In the genomic region with DNA sequence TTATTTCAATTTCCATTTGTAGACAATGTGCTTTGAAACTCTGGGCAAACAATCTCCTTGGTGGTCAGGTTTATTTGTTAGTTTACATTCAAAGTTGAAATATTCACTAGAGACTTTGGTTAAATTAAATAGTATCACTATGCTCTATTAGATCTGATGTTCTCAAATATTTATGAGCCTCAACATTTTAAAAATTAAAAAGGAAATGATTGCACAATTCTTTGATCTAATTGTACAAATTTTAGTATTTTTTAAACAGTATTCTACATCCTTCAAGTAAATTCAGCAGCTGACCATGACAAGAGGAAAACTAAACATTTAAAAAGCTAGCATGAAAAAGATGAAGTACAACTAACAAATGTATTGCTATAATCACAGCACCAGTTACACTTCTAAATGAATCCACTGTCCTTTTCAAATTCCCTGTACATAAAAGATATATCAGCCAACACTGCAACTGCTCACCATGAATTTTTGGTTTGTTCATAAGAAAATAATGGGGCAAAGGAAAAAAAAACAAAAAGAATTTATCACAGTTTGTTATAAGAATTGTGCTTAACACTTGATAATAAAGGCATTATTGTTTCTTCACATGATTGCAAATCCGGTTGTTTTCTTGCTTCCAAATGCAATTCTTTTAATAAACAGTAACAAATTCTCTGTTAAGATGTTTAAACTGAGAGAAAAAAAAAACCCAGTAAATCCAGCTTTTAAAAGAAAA, we compare ENCODE assay signal across 18 cellular contexts.
"Had no signal": no experiment of that assay in that cellular context is flagged by ENCODE, and none has a peak within 500 bp of the region (broad histone marks: within the 10 kb centered on the region; RNA-seq: fewer than 3 reads in every experiment).

No MANE protein-coding gene starts in this region.

- H3K27ac Mint-ChIP-seq: endodermal cell; naive thymus-derived CD8-positive, alpha-beta T cell; stimulated activated naive B cell treated with anti-CD40 and anti-IgM and Interleukin-4, amounts not matched to agents 10 μg/mL and 1 μg/mL and 100 μg/mL, for 72 hours; stimulated activated naive CD8-positive, alpha-beta T cell treated with anti-CD3 and anti-CD28 coated beads, Interleukin-15, amount 100 ng/mL, for 72 hours had no signal

- H3K36me3 ChIP-seq: colonic mucosa had no signal

- H3K4me1 Mint-ChIP-seq: stimulated activated naive B cell treated with anti-CD40 and anti-IgM and Interleukin-4, amounts not matched to agents 10 μg/mL and 1 μg/mL and 100 μg/mL, for 72 hours; stimulated activated naive CD8-positive, alpha-beta T cell treated with anti-CD3 and anti-CD28 coated beads, Interleukin-15, amount 100 ng/mL, for 72 hours had no signal

- H3K9me3 ChIP-seq: colonic mucosa, gastrocnemius medialis, mucosa of descending colon, neutrophil, spleen had no signal

- H3K9me3 Mint-ChIP-seq: naive thymus-derived CD8-positive, alpha-beta T cell; stimulated activated naive B cell treated with anti-CD40 and anti-IgM and Interleukin-4, amounts not matched to agents 10 μg/mL and 1 μg/mL and 100 μg/mL, for 72 hours; stimulated activated naive CD8-positive, alpha-beta T cell treated with anti-CD3 and anti-CD28 coated beads, Interleukin-15, amount 100 ng/mL, for 72 hours had no signal

- H3K4me3 ChIP-seq: colonic mucosa, gastrocnemius medialis, hepatocyte, mucosa of descending colon, spleen had no signal

- H3K4me1 ChIP-seq: colonic mucosa had no signal

- H3K27ac ChIP-seq: colonic mucosa, gastrocnemius medialis, hepatocyte, neutrophil, spleen had no signal

- H3K4me3 Mint-ChIP-seq: endodermal cell; naive thymus-derived CD8-positive, alpha-beta T cell; stimulated activated naive B cell treated with anti-CD40 and anti-IgM and Interleukin-4, amounts not matched to agents 10 μg/mL and 1 μg/mL and 100 μg/mL, for 72 hours; stimulated activated naive CD8-positive, alpha-beta T cell treated with anti-CD3 and anti-CD28 coated beads, Interleukin-15, amount 100 ng/mL, for 72 hours had no signal

- H3K27me3 Mint-ChIP-seq: naive thymus-derived CD8-positive, alpha-beta T cell; stimulated activated naive B cell treated with anti-CD40 and anti-IgM and Interleukin-4, amounts not matched to agents 10 μg/mL and 1 μg/mL and 100 μg/mL, for 72 hours; stimulated activated naive CD8-positive, alpha-beta T cell treated with anti-CD3 and anti-CD28 coated beads, Interleukin-15, amount 100 ng/mL, for 72 hours had no signal

- DNase-seq: colonic mucosa; dermis blood vessel endothelial cell; effector CD4-positive, alpha-beta T cell; endodermal cell; gastrocnemius medialis; kidney glomerular epithelial cell; mucosa of descending colon; naive thymus-derived CD8-positive, alpha-beta T cell; posterior cingulate gyrus; spleen; stimulated activated CD4-positive, alpha-beta T cell treated with anti-CD3 and anti-CD28 coated beads, Interleukin-15, amount 100 ng/mL, for 24 hours; stimulated activated CD4-positive, alpha-beta T cell treated with anti-CD3 and anti-CD28 coated beads, Interleukin-1b, Interleukin-23, amount 100 ng/mL, for 48 hours; stimulated activated CD4-positive, alpha-beta T cell treated with anti-CD3 and anti-CD28 coated beads, Interleukin-4, amount 100 ng/mL, for 4 hours; stimulated activated naive B cell treated with anti-CD40 and anti-IgM and Interleukin-4, amounts not matched to agents 10 μg/mL and 1 μg/mL and 100 μg/mL, for 72 hours; stimulated activated naive CD8-positive, alpha-beta T cell treated with anti-CD3 and anti-CD28 coated beads, Interleukin-15, amount 100 ng/mL, for 72 hours; trophoblast cell had no signal

- H3K27me3 ChIP-seq: colonic mucosa, gastrocnemius medialis, hepatocyte, neutrophil, spleen had no signal
